7 cellular contexts compared by ENCODE assay signal in genomic region chr22:41870081-41870480, GRCh38. TPM values are rescaled to one million over a fixed set of nuclear protein-coding genes. Genes with fewer than 3 reads are reported as not detected.
"Had no signal": no experiment of that assay in that cellular context is flagged by ENCODE, and none has a peak within 500 bp of the region (broad histone marks: within the 10 kb centered on the region; RNA-seq: fewer than 3 reads in every experiment).

No MANE protein-coding gene starts in this region.

RNA-seq across cellular contexts. Expression of gene SHISA8, which starts 44.8 kb away (rescaled TPM):
- total RNA-seq: activated CD8-positive, alpha-beta T cell treated with anti-CD3 and anti-CD28 coated beads, Interleukin-2, amount 10 ng/mL, durations not matched to agents 7 days and 5 days; activated naive CD8-positive, alpha-beta T cell treated with anti-CD3 and anti-CD28 coated beads, Interleukin-2, amount 10 ng/mL, durations not matched to agents 7 days and 5 days; ascending aorta; bronchial epithelial cell; cardiac muscle cell; chondrocyte; T-helper 2 cell treated with Interferon-gamma antibody and Interleukin-4, amounts not matched to agents 100 ng/mL and 5 ng/mL, for 36 hours had no signal

RNA-seq across cellular contexts. Expression of gene TNFRSF13C, which starts 56.5 kb away (rescaled TPM):
- total RNA-seq: ascending aorta had no signal
